9 cellular contexts compared by ENCODE assay signal in the genomic region with DNA sequence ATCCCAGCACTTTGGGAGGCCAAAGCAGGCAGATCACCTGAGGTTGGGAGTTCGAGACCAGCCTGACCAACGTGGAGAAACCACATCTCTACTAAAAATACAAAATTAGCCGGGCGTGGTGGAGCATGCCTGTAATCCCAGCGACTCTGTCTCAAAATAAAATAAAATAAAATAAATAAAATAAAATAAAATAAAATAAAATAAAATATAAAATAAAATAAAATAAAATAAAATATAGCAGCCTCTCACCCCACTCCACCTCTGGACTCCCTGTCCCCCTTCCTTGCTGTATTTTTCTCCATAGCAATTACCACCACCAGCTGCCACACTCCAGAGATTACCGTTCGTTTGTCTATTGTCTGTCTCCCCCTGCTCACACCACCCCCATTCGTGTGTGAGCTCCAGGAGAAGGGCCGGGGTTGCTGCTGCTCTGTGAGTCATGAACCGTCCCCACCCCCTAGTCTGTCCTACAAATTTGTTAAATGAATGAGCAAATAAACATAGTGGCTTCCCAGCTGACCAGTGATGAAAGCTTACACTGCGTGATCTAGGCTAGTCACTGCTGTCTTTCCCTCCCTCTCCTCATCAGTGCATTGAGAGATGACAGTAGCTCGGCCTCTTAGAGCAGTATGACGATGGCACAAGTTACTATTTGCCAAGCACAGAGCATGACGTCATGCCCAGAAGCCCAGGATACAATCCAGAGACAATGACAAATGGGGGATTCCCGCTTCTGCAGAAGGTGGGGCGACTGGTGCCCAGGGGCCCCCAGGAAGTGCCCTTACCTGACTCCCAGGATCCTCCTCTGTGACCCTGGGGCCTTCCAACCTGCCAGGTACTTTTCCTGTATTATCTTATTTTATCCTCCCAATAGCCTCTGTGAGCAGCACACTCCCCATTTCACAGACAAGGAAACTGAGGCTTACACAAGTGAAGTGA. TPM values are rescaled to one million over a fixed set of nuclear protein-coding genes. Genes with fewer than 3 reads are reported as not detected.
A peak's percentile ranks its signal among the peaks of the same experiment; 100 is the strongest.
DNase-seq lines count a peak whose midpoint lies in the region; FAIRE-seq and TF ChIP-seq lines count a peak whose summit lies in the region.
"Had no signal": no experiment of that assay in that cellular context is flagged by ENCODE, and none has a peak within 500 bp of the region (broad histone marks: within the 10 kb centered on the region; RNA-seq: fewer than 3 reads in every experiment).

No MANE protein-coding gene starts in this region.

- no peaks in the 10 kb centered on the region for H4K20me1 ChIP-seq in H1 (replicated peaks in 1 of 2; ENCODE audit: control insufficient read depth in 1 of 2, insufficient read depth in 2 of 2, low read length in 2 of 2)

- TF ChIP-seq EP300 in H1 (IDR thresholded peaks at IDR 0.05; ENCODE audit: borderline replicate concordance in 1 of 2, low read depth in 2 of 2, low read length in 2 of 2), result no peak

- H3K27me3 ChIP-seq in H1 (replicated peaks in 1 of 4; ENCODE audit: control insufficient read depth in 3 of 4, extremely low read depth in 1 of 4, insufficient read depth in 3 of 4, low read length in 3 of 4), result no peaks in the 10 kb centered on the region; a peak in 1 of 7 replicates

- H3K14ac ChIP-seq in H1 (ENCODE audit: insufficient read length), result no peak overlapping the region

- H2BK5ac ChIP-seq in H1 (ENCODE audit: low read depth, low read length), result peak overlapping the region; percentile 31

- POLR2A ChIA-PET in H1 (lab: Charles Lee; ENCODE audit: partially characterized antibody), result interaction anchor here (0.7 to 9.1 kb wide), 11 partner anchors 7 to 188 kb away, joined by 3 to 104 read pairs (median 4); partner anchors contain the start of genes EPHA2 and FBXO42

- no peaks in the 10 kb centered on the region for H3K36me3 Mint-ChIP-seq in activated naive CD4-positive, alpha-beta T cell treated with anti-CD3 and anti-CD28 coated beads, Interleukin-2, amount 50 U/mL, for 24 hours
- H3K36me3 Mint-ChIP-seq in progenitor cell of endocrine pancreas (ENCODE audit: insufficient read depth), result no peaks in the 10 kb centered on the region

- no peaks in the 10 kb centered on the region for H3K27me3 Mint-ChIP-seq in activated naive CD4-positive, alpha-beta T cell treated with anti-CD3 and anti-CD28 coated beads, Interleukin-2, amount 50 U/mL, for 24 hours
- peaks cover 9% of the 10 kb centered on the region for H3K27me3 Mint-ChIP-seq in progenitor cell of endocrine pancreas

- TF ChIP-seq POLR2A in H1 (IDR thresholded peaks at IDR 0.05; ENCODE audit: control extremely low read depth in 1 of 2, low read depth in 2 of 2, low read length in 2 of 2), result no peak

- H3K4ac ChIP-seq in H1 (replicated peaks; ENCODE audit: insufficient read length, low read depth, low read length), result no peak overlapping the region

- H3K4me3 ChIP-seq in H1 (ENCODE audit: extremely low read depth in 1 of 4, insufficient read depth in 2 of 4, low read depth in 3 of 4, low read length in 4 of 4), result no peak overlapping the region

- H4K5ac ChIP-seq in H1 (ENCODE audit: insufficient read length, low read depth, low read length), result no peak overlapping the region

- H3K4me1 ChIP-seq in H1 (replicated peaks in 1 of 4; ENCODE audit: control insufficient read depth in 3 of 4, insufficient read depth in 4 of 4, low read length in 3 of 4), result peaks cover 8 to 22% (median 11%) of the 10 kb centered on the region in 4 experiments

- H3K79me1 ChIP-seq in H1 (ENCODE audit: low read depth, low read length), result no peaks in the 10 kb centered on the region

- no peak for TF ChIP-seq RAD21 in H1 (IDR thresholded peaks at IDR 0.05 in 1 of 2, conservative IDR thresholded peaks at IDR 0.05 in 1 of 2; ENCODE audit: low read depth in 2 of 2, low read length in 2 of 2)

- peak overlapping the region; percentile 57 for H3K18ac ChIP-seq in H1 (ENCODE audit: extremely low read depth, low read length)

- H4K8ac ChIP-seq in H1 (ENCODE audit: extremely low read depth, insufficient read depth, low read length), result no peak overlapping the region

- H3K9me3 ChIP-seq in H1 (ENCODE audit: insufficient read depth in 2 of 2, low read depth in 1 of 2, low read length in 1 of 2), result no peaks in the 10 kb centered on the region

- 0 out of 4 replicates have a peak overlapping the region, but pooled peaks of 1 of the 2 experiments have one; percentile 28 for H3K4me2 ChIP-seq in H1 (ENCODE audit: insufficient read depth in 1 of 2, low read depth in 2 of 2, low read length in 2 of 2)

- CTCF ChIA-PET in H1 (lab: Charles Lee; ENCODE audit: partially characterized antibody), result interaction anchor here (1.1 to 6.8 kb wide), 5 partner anchors 11 to 132 kb away, joined by 3 to 70 read pairs (median 7); partner anchors contain the start of genes EPHA2 and FAM131C

- H3K27ac ChIP-seq in H1 (ENCODE audit: low read depth, low read length), result no peak overlapping the region
- no peak overlapping the region for H3K27ac ChIP-seq in caudate nucleus (ENCODE audit: low read depth, low read length)

- H3K27ac Mint-ChIP-seq in activated naive CD4-positive, alpha-beta T cell treated with anti-CD3 and anti-CD28 coated beads, Interleukin-2, amount 50 U/mL, for 24 hours, result peak overlapping the region; percentile 37
- H3K27ac Mint-ChIP-seq in progenitor cell of endocrine pancreas, result peak overlapping the region; percentile 84

- H2BK12ac ChIP-seq in H1 (ENCODE audit: low read depth, low read length), result peak overlapping the region; percentile 86; the same call in 1 of the 2 replicates

- H2AFZ ChIP-seq in H1 (ENCODE audit: low read length), result no peak overlapping the region

- no peak overlapping the region for H3K9ac ChIP-seq in H1 (replicated peaks in 1 of 4; ENCODE audit: extremely low read depth in 1 of 4, low read depth in 3 of 4, low read length in 3 of 4)

- no peak overlapping the region for H3K23ac ChIP-seq in H1 (ENCODE audit: insufficient read length)

- H3K56ac ChIP-seq in H1 (replicated peaks; ENCODE audit: insufficient read length, low read depth, low read length), result no peak overlapping the region

- H3K79me2 ChIP-seq in H1 (ENCODE audit: control insufficient read depth in 1 of 2, insufficient read depth in 2 of 2, low read length in 2 of 2), result no peaks in the 10 kb centered on the region

- H3K4me3 Mint-ChIP-seq in activated naive CD4-positive, alpha-beta T cell treated with anti-CD3 and anti-CD28 coated beads, Interleukin-2, amount 50 U/mL, for 24 hours, result no peak overlapping the region
- H3K4me3 Mint-ChIP-seq in progenitor cell of endocrine pancreas (ENCODE audit: low read depth), result no peak overlapping the region

- peak overlapping the region; percentile 34; the same call in 1 of the 2 replicates for H2BK15ac ChIP-seq in H1 (ENCODE audit: low read length)

- 75% methylated on average over 16 of the region's 16 CpGs; no CpG with 5 or more reads in 1 of the 2 experiments for WGBS in H1 (ENCODE audit: extremely low coverage in 1 of 2, insufficient coverage in 1 of 2, insufficient read length in 1 of 2, insufficient replicate concordance in 2 of 2, low coverage in 1 of 2, low lambda C conversion rate in 2 of 2, missing lambda C conversion rate in 1 of 2), 2 experiments

- H3K36me3 ChIP-seq in H1 (ENCODE audit: control insufficient read depth in 2 of 4, insufficient read depth in 4 of 4, low read length in 3 of 4), result no peaks in the 10 kb centered on the region

- no peak for DNase-seq in activated naive CD4-positive, alpha-beta T cell (lab: John Stamatoyannopoulos, UW)
- peak; percentile 96 for DNase-seq in NCI-H69 (lab: John Stamatoyannopoulos, UW)
- DNase-seq in H1 (ENCODE audit: low read depth in 1 of 2, low spot score in 2 of 2), result peak in 1 of 2 experiments; percentile 45
- no peak for DNase-seq in progenitor cell of endocrine pancreas (ENCODE audit: low spot score, unreplicated experiment)
- DNase-seq in GM19239 (ENCODE audit: insufficient read length, low spot score), result no peak
- no peak for DNase-seq in caudate nucleus (lab: John Stamatoyannopoulos, UW)
- DNase-seq in NCI-H1436 (lab: John Stamatoyannopoulos, UW), result no peak

- H2BK20ac ChIP-seq in H1 (ENCODE audit: low read length), result 0 out of 2 replicates have a peak overlapping the region, but pooled peaks have one; percentile 27

- H2BK120ac ChIP-seq in H1 (replicated peaks; ENCODE audit: low read depth, low read length), result no peak overlapping the region

- peaks cover 4% of the 10 kb centered on the region; the same call in 1 of the 2 replicates for H3K23me2 ChIP-seq in H1 (ENCODE audit: low read depth, low read length)

- no peaks in the 10 kb centered on the region for H3K9me3 Mint-ChIP-seq in activated naive CD4-positive, alpha-beta T cell treated with anti-CD3 and anti-CD28 coated beads, Interleukin-2, amount 50 U/mL, for 24 hours
- no peaks in the 10 kb centered on the region for H3K9me3 Mint-ChIP-seq in progenitor cell of endocrine pancreas (ENCODE audit: low read depth)

- H4K91ac ChIP-seq in H1 (replicated peaks; ENCODE audit: insufficient read length, low read length), result peak overlapping the region; percentile 46

- peak overlapping the region; percentile 89; the same call in 1 of the 2 replicates for H2AK5ac ChIP-seq in H1 (ENCODE audit: low read depth, low read length)

- no peak for TF ChIP-seq CTCF in H1 (IDR thresholded peaks at IDR 0.05; ENCODE audit: control extremely low read depth in 1 of 3, insufficient read depth in 1 of 3, low read depth in 1 of 3, low read length in 3 of 3)
- no peak for TF ChIP-seq CTCF in progenitor cell of endocrine pancreas (IDR thresholded peaks at IDR 0.05; ENCODE audit: unreplicated experiment)

- H3K4me1 Mint-ChIP-seq in activated naive CD4-positive, alpha-beta T cell treated with anti-CD3 and anti-CD28 coated beads, Interleukin-2, amount 50 U/mL, for 24 hours, result peaks cover 69% of the 10 kb centered on the region
- peaks cover 21% of the 10 kb centered on the region for H3K4me1 Mint-ChIP-seq in progenitor cell of endocrine pancreas (ENCODE audit: low read depth)

- FAIRE-seq in H1 (lab: Jason Lieb, UNC) (no peak), GM19239 (lab: Jason Lieb, UNC) (no peak)

RNA-seq across cellular contexts. Expression of gene EPHA2, which starts 8.3 kb away (rescaled TPM):
- 28.4 and 33.6 TPM in 2 replicates for total RNA-seq in H1 (2021; fragmentation: NEBNext Ultra II Directional; extraction: Animal tissue kit (Norgen Biotek cat#: 25700))
- 26.8 and 42.2 TPM in 2 replicates for polyA plus RNA-seq in H1 (2011; rRNA removed)
- polyA plus RNA-seq in H1 (2011; cell fraction: cytosol; rRNA removed), result 24.2 TPM
- polyA plus RNA-seq in H1 (2011; cell fraction: nucleus; rRNA removed), result 69.5 TPM
- polyA plus RNA-seq in H1 (2012, experiment 1 of 2), result 23.3 to 29.4 TPM (median 24.9 TPM) in 4 replicates
- 28.9 TPM for polyA plus RNA-seq in H1 (2012, experiment 2 of 2)
- 33.8 TPM for polyA plus RNA-seq in H1 (2013, experiment 1 of 2)
- 33.1 TPM for polyA plus RNA-seq in H1 (2013, experiment 2 of 2)
- polyA minus RNA-seq in H1 (2011; rRNA and poly(A)+ RNA removed), result 44.2 and 53.8 TPM in 2 replicates
- 30.1 TPM for polyA minus RNA-seq in H1 (2011; cell fraction: cytosol; rRNA and poly(A)+ RNA removed)
- 34.1 TPM for polyA minus RNA-seq in H1 (2011; cell fraction: nucleus; rRNA and poly(A)+ RNA removed)
- total RNA-seq in progenitor cell of endocrine pancreas, result 28.3 and 31.9 TPM in 2 replicates
- total RNA-seq: activated CD8-positive, alpha-beta memory T cell treated with anti-CD3 and anti-CD28 coated beads for 36 hours had no signal

RNA-seq across cellular contexts. Expression of gene ARHGEF19, which starts 48.3 kb away (rescaled TPM):
- 51.9 and 56.4 TPM in 2 replicates for total RNA-seq in H1 (2021; fragmentation: NEBNext Ultra II Directional; extraction: Animal tissue kit (Norgen Biotek cat#: 25700))
- 47.5 and 69.2 TPM in 2 replicates for polyA plus RNA-seq in H1 (2011; rRNA removed)
- polyA plus RNA-seq in H1 (2011; cell fraction: cytosol; rRNA removed), result 55.0 TPM
- 157 TPM for polyA plus RNA-seq in H1 (2011; cell fraction: nucleus; rRNA removed)
- 42.8 to 57.1 TPM (median 54.3 TPM) in 4 replicates for polyA plus RNA-seq in H1 (2012, experiment 1 of 2)
- polyA plus RNA-seq in H1 (2012, experiment 2 of 2), result 45.5 TPM
- polyA plus RNA-seq in H1 (2013, experiment 1 of 2), result 32.6 TPM
- polyA plus RNA-seq in H1 (2013, experiment 2 of 2), result 30.2 TPM
- 27.7 and 32.0 TPM in 2 replicates for polyA minus RNA-seq in H1 (2011; rRNA and poly(A)+ RNA removed)
- 22.2 TPM for polyA minus RNA-seq in H1 (2011; cell fraction: cytosol; rRNA and poly(A)+ RNA removed)
- 30.7 TPM for polyA minus RNA-seq in H1 (2011; cell fraction: nucleus; rRNA and poly(A)+ RNA removed)
- 146 and 151 TPM in 2 replicates for total RNA-seq in progenitor cell of endocrine pancreas
